13 cellular contexts compared by ENCODE assay signal in the genomic region with DNA sequence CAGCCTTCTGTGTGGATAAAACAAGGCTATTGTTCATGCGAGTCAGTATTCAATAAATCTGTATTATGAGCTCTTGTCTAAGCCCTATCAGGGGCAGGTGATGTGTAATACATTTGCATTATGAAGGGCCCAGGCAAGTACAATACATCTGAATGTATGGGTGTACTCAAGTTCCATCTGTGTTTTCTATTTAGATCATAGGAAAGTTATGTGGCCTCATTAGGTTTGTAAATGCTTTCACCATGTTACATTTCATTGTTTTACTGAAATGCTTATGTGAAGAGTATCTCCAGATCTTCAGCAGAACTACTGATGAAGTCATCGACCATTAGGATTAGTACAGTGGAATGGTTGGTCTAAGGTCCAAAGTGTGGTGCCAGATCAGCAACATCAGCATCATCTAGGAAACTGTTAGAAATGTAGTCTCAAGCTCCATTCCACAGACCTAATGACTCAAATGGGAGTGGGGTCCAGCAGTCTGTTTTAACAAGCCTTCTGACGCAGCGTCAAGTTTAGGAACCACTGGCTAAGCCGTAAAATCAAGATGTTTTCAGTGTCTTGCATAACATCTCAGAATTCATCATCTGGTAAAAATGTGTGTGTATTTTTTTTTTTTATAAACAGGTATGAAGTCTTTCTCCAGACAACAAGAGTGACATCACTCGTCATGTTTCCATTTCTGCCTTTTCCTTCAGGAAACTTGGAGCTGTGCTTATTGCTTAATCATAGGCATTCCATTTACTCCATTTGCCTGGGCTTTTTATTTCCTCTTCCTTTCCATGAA.
A peak's percentile ranks its signal among the peaks of the same experiment; 100 is the strongest.
DNase-seq lines count a peak whose midpoint lies in the region; ATAC-seq and TF ChIP-seq lines count a peak whose summit lies in the region.
"Had no signal": no experiment of that assay in that cellular context is flagged by ENCODE, and none has a peak within 500 bp of the region (broad histone marks: within the 10 kb centered on the region; RNA-seq: fewer than 3 reads in every experiment).

No MANE protein-coding gene starts in this region.

- TF ChIP-seq POLR2A in esophagus muscularis mucosa (IDR thresholded peaks at IDR 0.05; ENCODE audit: low read depth) = no peak

- H3K27ac Mint-ChIP-seq in HFFc6 (peak overlapping the region; percentile 84), neural progenitor cell (no peak overlapping the region)
- H3K27ac Mint-ChIP-seq: activated naive CD8-positive, alpha-beta T cell treated with anti-CD3 and anti-CD28 coated beads, Interleukin-2, amount 50 U/mL, for 24 hours had no signal

- POLR2A ChIA-PET in RWPE1 (lab: Yijun Ruan, JAX; ENCODE audit: low non-redundant PET) = no interaction called here

- CTCF ChIA-PET in RWPE1 (lab: Yijun Ruan, JAX) = interaction anchor here (0.6 to 0.7 kb wide), 5 partner anchors 14 to 934 kb away, joined by 3 to 9 read pairs (median 4); no protein-coding TSS in a partner anchor

- no peak for TF ChIP-seq EP300 in esophagus muscularis mucosa (IDR thresholded peaks at IDR 0.05)

- H3K79me2 ChIP-seq in neural progenitor cell (ENCODE audit: low read depth) = no peaks in the 10 kb centered on the region

- H3K9me3 ChIP-seq in esophagus muscularis mucosa = no peaks in the 10 kb centered on the region
- H3K9me3 ChIP-seq in neural progenitor cell (ENCODE audit: low read depth) = no peaks in the 10 kb centered on the region
- H3K9me3 ChIP-seq: testis had no signal

- H3K27me3 Mint-ChIP-seq in HFFc6 (ENCODE audit: insufficient read depth) (peaks cover 2% of the 10 kb centered on the region), neural progenitor cell (ENCODE audit: insufficient read depth, low read depth) (peaks cover 2% of the 10 kb centered on the region)

- TF ChIP-seq CTCF in HFFc6 (IDR thresholded peaks at IDR 0.05) (no peak), RWPE1 (conservative IDR thresholded peaks at IDR 0.05; ENCODE audit: low read depth) (no peak), fibroblast of villous mesenchyme (IDR thresholded peaks at IDR 0.05; ENCODE audit: insufficient read depth, low read depth, low read length) (no peak), esophagus muscularis mucosa (IDR thresholded peaks at IDR 0.05) (no peak), neural progenitor cell (IDR thresholded peaks at IDR 0.05) (no peak)

- H3K9ac ChIP-seq in neural progenitor cell = no peak overlapping the region

- intact Hi-C loops in esophagus muscularis mucosa (cut with DNase I) = no loop called here

- no peak overlapping the region for H3K27ac ChIP-seq in RWPE1
- no peak overlapping the region for H3K27ac ChIP-seq in esophagus muscularis mucosa (replicated peaks in 1 of 4)
- H3K27ac ChIP-seq in neural progenitor cell = no peak overlapping the region
- H3K27ac ChIP-seq: testis had no signal

- DNase-seq in A172 (ENCODE audit: low spot score) = peak; percentile 84
- peak; percentile 97 for DNase-seq in HFFc6
- peak; percentile 90 for DNase-seq in RWPE1 (ENCODE audit: low spot score)
- DNase-seq in fibroblast of villous mesenchyme (ENCODE audit: low read depth) = peak; percentile 99
- no peak for DNase-seq in esophagus muscularis mucosa (ENCODE audit: extremely low spot score)
- no peak for DNase-seq in NCI-H187 (lab: John Stamatoyannopoulos, UW)
- DNase-seq in neural progenitor cell (ENCODE audit: low spot score) = no peak
- DNase-seq: ACHN; activated naive CD8-positive, alpha-beta T cell treated with anti-CD3 and anti-CD28 coated beads, Interleukin-2, amount 50 U/mL, for 24 hours; DMS79 treated with DMSO at 0.1 percent for 48 hours; right cardiac atrium; testis had no signal

- H3K36me3 ChIP-seq in esophagus muscularis mucosa = no peaks in the 10 kb centered on the region
- H3K36me3 ChIP-seq in neural progenitor cell = no peaks in the 10 kb centered on the region

- no peaks in the 10 kb centered on the region for H3F3A ChIP-seq in neural progenitor cell (ENCODE audit: low read depth)

- H3K36me3 Mint-ChIP-seq in HFFc6 (ENCODE audit: low read depth) = peaks cover 31% of the 10 kb centered on the region
- peaks cover 8% of the 10 kb centered on the region for H3K36me3 Mint-ChIP-seq in neural progenitor cell

- H3K4me3 Mint-ChIP-seq in HFFc6 = peak overlapping the region; percentile 41; the same call in 1 of the 2 replicates
- H3K4me3 Mint-ChIP-seq in neural progenitor cell = no peak overlapping the region
- H3K4me3 Mint-ChIP-seq: activated naive CD8-positive, alpha-beta T cell treated with anti-CD3 and anti-CD28 coated beads, Interleukin-2, amount 50 U/mL, for 24 hours had no signal

- no peaks in the 10 kb centered on the region for H4K20me1 ChIP-seq in neural progenitor cell (ENCODE audit: low read depth)

- H3K4me2 ChIP-seq in neural progenitor cell = no peak overlapping the region

- peaks cover 8% of the 10 kb centered on the region; the same call in 1 of the 2 replicates for H3K9me3 Mint-ChIP-seq in HFFc6
- peaks cover 14% of the 10 kb centered on the region for H3K9me3 Mint-ChIP-seq in neural progenitor cell
- H3K9me3 Mint-ChIP-seq: activated naive CD8-positive, alpha-beta T cell treated with anti-CD3 and anti-CD28 coated beads, Interleukin-2, amount 50 U/mL, for 24 hours had no signal

- no peaks in the 10 kb centered on the region for H3K4me1 ChIP-seq in esophagus muscularis mucosa
- H3K4me1 ChIP-seq in neural progenitor cell = no peaks in the 10 kb centered on the region
- H3K4me1 ChIP-seq: testis had no signal

- H3K27me3 ChIP-seq in esophagus muscularis mucosa = no peaks in the 10 kb centered on the region
- H3K27me3 ChIP-seq in neural progenitor cell = no peaks in the 10 kb centered on the region
- H3K27me3 ChIP-seq: testis had no signal

- peaks cover 67% of the 10 kb centered on the region for H3K4me1 Mint-ChIP-seq in HFFc6 (ENCODE audit: low read depth)
- peaks cover 6% of the 10 kb centered on the region for H3K4me1 Mint-ChIP-seq in neural progenitor cell
- H3K4me1 Mint-ChIP-seq: activated naive CD8-positive, alpha-beta T cell treated with anti-CD3 and anti-CD28 coated beads, Interleukin-2, amount 50 U/mL, for 24 hours had no signal

- WGBS in esophagus muscularis mucosa = 93% methylated on average over 6 of the region's 6 CpGs

- H3K4me3 ChIP-seq in fibroblast of villous mesenchyme (ENCODE audit: low read depth, low read length) (no peak overlapping the region), esophagus muscularis mucosa (no peak overlapping the region), neural progenitor cell (no peak overlapping the region)
- H3K4me3 ChIP-seq: testis had no signal

- no peak overlapping the region for H2AFZ ChIP-seq in neural progenitor cell (replicated peaks)

- no peak for ATAC-seq in HG02759 (IDR thresholded peaks at IDR 0.05; ENCODE audit: unreplicated experiment)
- ATAC-seq: activated naive CD8-positive, alpha-beta T cell treated with anti-CD3 and anti-CD28 coated beads, Interleukin-2, amount 50 U/mL, for 24 hours; right cardiac atrium had no signal

Comparison
In these comparisons a context has a peak if more than half of its experiments do, and no peak if none do; other contexts are left out.
1. DNase-seq: peak in A172 (single experiment), HFFc6 (single experiment), RWPE1 (single experiment) and fibroblast of villous mesenchyme (single experiment); none in esophagus muscularis mucosa (single experiment), NCI-H187 (0 of 2) and neural progenitor cell (single experiment).